1 cellular context compared by ENCODE assay signal in genomic region chr14:60724080-60724618, GRCh38.
TF ChIP-seq lines count a peak whose summit lies in the region.

Gene SIX4 (minus strand): TSS chr14:60724351. CDS start chr14:60724074, 277 bp downstream.

TF ChIP-seq in K562, 482 proteins besides CTCF, POLR2A, EP300 and RAD21 (continued from another document and continues in another):
- TF ChIP-seq CUX1 (CRISPR knock-in tag; IDR thresholded peaks at IDR 0.05): no peak
- TF ChIP-seq GMEB1 (CRISPR knock-in tag; IDR thresholded peaks at IDR 0.05): no peak
- no peak for TF ChIP-seq ZNF707 (CRISPR knock-in tag; conservative IDR thresholded peaks at IDR 0.05)
- TF ChIP-seq PHF20 (IDR thresholded peaks at IDR 0.05; ENCODE audit: partially characterized antibody): no peak
- no peak for TF ChIP-seq PHB (CRISPR knock-in tag; IDR thresholded peaks at IDR 0.05)
- TF ChIP-seq NFE2L1 (tag; IDR thresholded peaks at IDR 0.05; ENCODE audit: borderline replicate concordance, low read depth): no peak
- no peak for TF ChIP-seq MTA3 (IDR thresholded peaks at IDR 0.05; ENCODE audit: borderline replicate concordance)
- TF ChIP-seq HNRNPL (IDR thresholded peaks at IDR 0.05; ENCODE audit: low read depth, low read length): no peak
- TF ChIP-seq KDM1A (IDR thresholded peaks at IDR 0.05): no peak
- no peak for TF ChIP-seq E2F1 (CRISPR knock-in tag; IDR thresholded peaks at IDR 0.05)
- TF ChIP-seq YY1 (IDR thresholded peaks at IDR 0.05; ENCODE audit: borderline replicate concordance in 1 of 3, control insufficient read depth in 1 of 3, extremely low read depth in 1 of 3, insufficient read depth in 3 of 3, insufficient read length in 1 of 3, insufficient replicate concordance in 2 of 3, low read depth in 1 of 3, low read length in 2 of 3): peak in 1 of 3 experiments; percentile 58
- TF ChIP-seq NCOA1 (IDR thresholded peaks at IDR 0.05; ENCODE audit: low read depth): peak; percentile 42; the same call in 1 of the 2 replicates
- TF ChIP-seq RBFOX2 (IDR thresholded peaks at IDR 0.05; ENCODE audit: low read depth, low read length): peak; percentile 25
- peak; percentile 47; the same call in 1 of the 2 replicates for TF ChIP-seq PHF21A (IDR thresholded peaks at IDR 0.05; ENCODE audit: borderline replicate concordance, low read depth)
- TF ChIP-seq ZNF512 (tag; IDR thresholded peaks at IDR 0.05): peak; percentile 66
- TF ChIP-seq MIER1 (IDR thresholded peaks at IDR 0.05; ENCODE audit: low read depth): peak; percentile 50; the same call in 1 of the 2 replicates
- TF ChIP-seq EP400 (IDR thresholded peaks at IDR 0.05): peak; percentile 60; the same call in 1 of the 2 replicates
- peak; percentile 86 for TF ChIP-seq PRDM10 (IDR thresholded peaks at IDR 0.05; ENCODE audit: partially characterized antibody)
- peak; percentile 75; the same call in 1 of the 2 replicates for TF ChIP-seq ZSCAN29 (IDR thresholded peaks at IDR 0.05)
- TF ChIP-seq GATA2 (CRISPR knock-in tag; IDR thresholded peaks at IDR 0.05): peak; percentile 32; the same call in 1 of the 2 replicates
- no peak for TF ChIP-seq CHAMP1 (IDR thresholded peaks at IDR 0.05)
- TF ChIP-seq NFATC3 (IDR thresholded peaks at IDR 0.05): no peak
- no peak for TF ChIP-seq KDM4B (IDR thresholded peaks at IDR 0.05; ENCODE audit: borderline replicate concordance in 2 of 2, low read depth in 1 of 2)
- TF ChIP-seq EGR1 (conservative IDR thresholded peaks at IDR 0.05): peak; percentile 39; the same call in 1 of the 2 replicates
- peak; percentile 58 for TF ChIP-seq TAF9B (IDR thresholded peaks at IDR 0.05; ENCODE audit: partially characterized antibody)
- peak in 1 of 2 experiments; percentile 48; a peak in 1 of 4 replicates for TF ChIP-seq SIN3A (IDR thresholded peaks at IDR 0.05; ENCODE audit: borderline replicate concordance in 2 of 2, control insufficient read depth in 1 of 2, low read depth in 2 of 2, low read length in 2 of 2)
- TF ChIP-seq HINFP (tag; conservative IDR thresholded peaks at IDR 0.05; ENCODE audit: low read depth): no peak
- TF ChIP-seq ZNF41 (CRISPR knock-in tag; conservative IDR thresholded peaks at IDR 0.05): no peak
- TF ChIP-seq CXXC5 (CRISPR knock-in tag; IDR thresholded peaks at IDR 0.05): peak; percentile 30; the same call in 1 of the 2 replicates
- no peak for TF ChIP-seq SETDB1 (IDR thresholded peaks at IDR 0.05; ENCODE audit: low read length)
- 0 out of 2 replicates have a peak, but pooled peaks have one; percentile 22 for TF ChIP-seq ETV1 (tag; conservative IDR thresholded peaks at IDR 0.05; ENCODE audit: low read depth)
- no peak for TF ChIP-seq RBM22 (IDR thresholded peaks at IDR 0.05; ENCODE audit: low read depth, low read length, poor library complexity, severe bottlenecking)
- 0 out of 2 replicates have a peak, but pooled peaks have one; percentile 36 for TF ChIP-seq DPF2 (IDR thresholded peaks at IDR 0.05)
- peak; percentile 36 for TF ChIP-seq KDM5B (IDR thresholded peaks at IDR 0.05; ENCODE audit: insufficient replicate concordance, low read depth, low read length)
- no peak for TF ChIP-seq ZBTB17 (CRISPR knock-in tag; IDR thresholded peaks at IDR 0.05)
- TF ChIP-seq ELF1 (tag; IDR thresholded peaks at IDR 0.05): no peak
- TF ChIP-seq MITF (IDR thresholded peaks at IDR 0.05): no peak
- TF ChIP-seq ZNF655 (CRISPR knock-in tag; IDR thresholded peaks at IDR 0.05): no peak
- no peak for TF ChIP-seq ZNF224 (CRISPR knock-in tag; IDR thresholded peaks at IDR 0.05)
- no peak for TF ChIP-seq FUS (optimal IDR thresholded peaks at IDR 0.05; ENCODE audit: low read depth, low read length)
